3 cellular contexts compared by ENCODE assay signal in genomic region chr22:35470903-35471321, GRCh38.
TF ChIP-seq lines count a peak whose summit lies in the region.

No MANE protein-coding gene starts in this region.

TF ChIP-seq in GM23338, 12 proteins besides CTCF, POLR2A, EP300 and RAD21 (continues in another document):
- TF ChIP-seq STAT1 (IDR thresholded peaks at IDR 0.05; ENCODE audit: unreplicated experiment) (no peak), REST (IDR thresholded peaks at IDR 0.05; ENCODE audit: unreplicated experiment) (no peak)

TF ChIP-seq in IMR-90, 13 proteins besides CTCF, POLR2A, EP300 and RAD21:
- TF ChIP-seq MAZ (IDR thresholded peaks at IDR 0.05; ENCODE audit: borderline replicate concordance, low read depth, low read length) (no peak), RFX5 (IDR thresholded peaks at IDR 0.05; ENCODE audit: low read depth, low read length) (no peak; the same call in 1 of the 2 replicates), BHLHE40 (IDR thresholded peaks at IDR 0.05; ENCODE audit: low read depth, low read length) (no peak), CEBPB (IDR thresholded peaks at IDR 0.05; ENCODE audit: low read depth, low read length) (peak; percentile 41; the same call in 1 of the 2 replicates), MXI1 (IDR thresholded peaks at IDR 0.05; ENCODE audit: borderline replicate concordance, low read depth, low read length) (no peak)
- TF ChIP-seq, protein P1, sequence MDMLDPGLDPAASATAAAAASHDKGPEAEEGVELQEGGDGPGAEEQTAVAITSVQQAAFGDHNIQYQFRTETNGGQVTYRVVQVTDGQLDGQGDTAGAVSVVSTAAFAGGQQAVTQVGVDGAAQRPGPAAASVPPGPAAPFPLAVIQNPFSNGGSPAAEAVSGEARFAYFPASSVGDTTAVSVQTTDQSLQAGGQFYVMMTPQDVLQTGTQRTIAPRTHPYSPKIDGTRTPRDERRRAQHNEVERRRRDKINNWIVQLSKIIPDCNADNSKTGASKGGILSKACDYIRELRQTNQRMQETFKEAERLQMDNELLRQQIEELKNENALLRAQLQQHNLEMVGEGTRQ (IDR thresholded peaks at IDR 0.05; ENCODE audit: low read depth, low read length) = peak; percentile 53

TF ChIP-seq in WTC11, 78 proteins besides CTCF, POLR2A, EP300 and RAD21:
- TF ChIP-seq GTF2I (CRISPR knock-in tag; conservative IDR thresholded peaks at IDR 0.05) (peak; percentile 83), ELF4 (CRISPR knock-in tag; IDR thresholded peaks at IDR 0.05; ENCODE audit: low read depth) (no peak), STAT6 (CRISPR knock-in tag; conservative IDR thresholded peaks at IDR 0.05; ENCODE audit: low read depth) (no peak), OVOL2 (CRISPR knock-in tag; IDR thresholded peaks at IDR 0.05; ENCODE audit: borderline replicate concordance) (no peak), ZNF317 (CRISPR knock-in tag; IDR thresholded peaks at IDR 0.05; ENCODE audit: borderline replicate concordance, low read depth) (no peak), NR3C1 (CRISPR knock-in tag; conservative IDR thresholded peaks at IDR 0.05; ENCODE audit: low read depth) (no peak)
- TF ChIP-seq, protein P1 (CRISPR knock-in tag; IDR thresholded peaks at IDR 0.05) = peak; percentile 79
- TF ChIP-seq, protein P2, sequence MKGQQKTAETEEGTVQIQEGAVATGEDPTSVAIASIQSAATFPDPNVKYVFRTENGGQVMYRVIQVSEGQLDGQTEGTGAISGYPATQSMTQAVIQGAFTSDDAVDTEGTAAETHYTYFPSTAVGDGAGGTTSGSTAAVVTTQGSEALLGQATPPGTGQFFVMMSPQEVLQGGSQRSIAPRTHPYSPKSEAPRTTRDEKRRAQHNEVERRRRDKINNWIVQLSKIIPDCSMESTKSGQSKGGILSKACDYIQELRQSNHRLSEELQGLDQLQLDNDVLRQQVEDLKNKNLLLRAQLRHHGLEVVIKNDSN (CRISPR knock-in tag; IDR thresholded peaks at IDR 0.05) = peak; percentile 59; the same call in 1 of the 2 replicates
